In the genomic region with DNA sequence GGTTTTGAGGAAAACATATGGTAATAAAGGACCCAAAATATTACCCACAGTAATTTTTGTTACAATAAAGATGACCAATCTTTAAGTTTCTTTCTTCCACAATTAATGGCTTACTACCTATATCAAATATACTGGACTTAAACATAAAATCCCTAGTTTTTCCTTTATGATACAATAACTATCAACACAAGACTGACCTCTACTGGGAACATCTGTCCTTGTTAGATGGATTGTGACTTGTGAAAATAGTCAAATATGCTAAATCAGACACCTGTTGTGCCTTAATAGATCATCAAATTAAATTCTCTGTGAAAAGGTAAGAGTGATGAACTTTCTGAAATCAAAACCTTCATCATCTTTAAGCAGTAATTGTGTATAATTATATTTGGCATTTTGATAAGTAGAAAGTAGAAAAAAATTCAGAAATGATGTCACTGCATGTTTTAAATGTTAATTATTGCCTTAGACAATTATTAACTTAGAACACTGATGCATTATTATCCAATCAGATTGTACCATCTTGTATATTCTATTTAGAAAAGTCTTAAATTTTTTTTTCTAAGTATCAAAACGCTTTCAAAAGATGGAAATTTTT, we compare ENCODE assay signal across 9 cellular contexts.
DNase-seq lines count a peak whose midpoint lies in the region; ATAC-seq and TF ChIP-seq lines count a peak whose summit lies in the region.
"Had no signal": no experiment of that assay in that cellular context is flagged by ENCODE, and none has a peak within 500 bp of the region (broad histone marks: within the 10 kb centered on the region; RNA-seq: fewer than 3 reads in every experiment).

No MANE protein-coding gene starts in this region.

- H3K4me1 ChIP-seq in ascending aorta (no peaks in the 10 kb centered on the region), lower lobe of right lung (no peaks in the 10 kb centered on the region)
- no peaks in the 10 kb centered on the region for H3K4me1 ChIP-seq in CD4-positive, alpha-beta memory T cell (ENCODE audit: insufficient read depth, low read length)

- H3K9me3 ChIP-seq in ascending aorta (no peaks in the 10 kb centered on the region), lower lobe of right lung (no peaks in the 10 kb centered on the region)
- H3K9me3 ChIP-seq in CD4-positive, alpha-beta memory T cell (ENCODE audit: control insufficient read depth in 1 of 2, low read length in 2 of 2), result no peaks in the 10 kb centered on the region

- H3K36me3 ChIP-seq in ascending aorta, result no peaks in the 10 kb centered on the region
- no peaks in the 10 kb centered on the region for H3K36me3 ChIP-seq in lower lobe of right lung
- no peaks in the 10 kb centered on the region for H3K36me3 ChIP-seq in CD4-positive, alpha-beta memory T cell (ENCODE audit: insufficient read depth, low read length)

- no peaks in the 10 kb centered on the region for H3K27me3 Mint-ChIP-seq in CD4-positive, alpha-beta memory T cell

- peak; percentile 18 for DNase-seq in COR-L47 (lab: John Stamatoyannopoulos, UW)
- DNase-seq in ascending aorta (ENCODE audit: low spot score in 2 of 2), result no peak
- DNase-seq in lower lobe of right lung, result no peak
- DNase-seq in activated CD4-positive, alpha-beta T cell treated with anti-CD3 and anti-CD28 coated beads, Interleukin-2, amount 50 U/mL, for 4 hours, result no peak
- DNase-seq in CD4-positive, alpha-beta memory T cell, result no peak
- DNase-seq in mucosa of gallbladder (ENCODE audit: low spot score), result no peak
- no peak for DNase-seq in G401 (ENCODE audit: low spot score)
- DNase-seq: NCI-H2107 had no signal

- H3K27me3 ChIP-seq in ascending aorta, result no peaks in the 10 kb centered on the region
- H3K27me3 ChIP-seq in lower lobe of right lung (ENCODE audit: low read depth), result no peaks in the 10 kb centered on the region
- H3K27me3 ChIP-seq in CD4-positive, alpha-beta memory T cell (ENCODE audit: insufficient read depth, low read length), result no peaks in the 10 kb centered on the region

- H3K36me3 Mint-ChIP-seq in CD4-positive, alpha-beta memory T cell, result no peaks in the 10 kb centered on the region

- ATAC-seq in HG02610 (IDR thresholded peaks at IDR 0.05; ENCODE audit: unreplicated experiment) (peak; percentile 54), lower lobe of right lung (no peak)

- intact Hi-C loops in ascending aorta (cut with DNase I), result loop anchor here (2.0 to 10.0 kb wide), 3 partner anchors 44 to 772 kb away; no protein-coding TSS in a partner anchor
- intact Hi-C loops in lower lobe of right lung (cut with DNase I), result no loop called here
- intact Hi-C loops in CD4-positive, alpha-beta memory T cell (cut with micrococcal nuclease), result no loop called here

- CTCF ChIA-PET in CD4-positive, alpha-beta memory T cell (lab: Charles Lee; ENCODE audit: partially characterized antibody), result no interaction called here

- in situ Hi-C loops in G401 (cut with HindIII; ENCODE audit: low sequenced_read_pairs), result no loop called here

- H3K27ac ChIP-seq in ascending aorta, result no peak overlapping the region
- H3K27ac ChIP-seq in lower lobe of right lung, result no peak overlapping the region
- H3K27ac ChIP-seq in CD4-positive, alpha-beta memory T cell (ENCODE audit: low read depth, low read length), result no peak overlapping the region

- no peak overlapping the region for H3K27ac Mint-ChIP-seq in CD4-positive, alpha-beta memory T cell

- H3K9me3 Mint-ChIP-seq in CD4-positive, alpha-beta memory T cell, result peaks cover 0 to 3% (median 0%) of the 10 kb centered on the region in 8 donors

- H3K4me3 ChIP-seq in ascending aorta (no peak overlapping the region), lower lobe of right lung (no peak overlapping the region)
- no peak overlapping the region for H3K4me3 ChIP-seq in CD4-positive, alpha-beta memory T cell (ENCODE audit: low read length in 2 of 2)

- H3K4me1 Mint-ChIP-seq in CD4-positive, alpha-beta memory T cell, result no peaks in the 10 kb centered on the region

- peak; percentile 6 to 57 (median 54) for TF ChIP-seq CTCF in ascending aorta (IDR thresholded peaks at IDR 0.05)
- peak; percentile 28 for TF ChIP-seq CTCF in lower lobe of right lung (IDR thresholded peaks at IDR 0.05)

- POLR2A ChIA-PET in CD4-positive, alpha-beta memory T cell (lab: Charles Lee; ENCODE audit: partially characterized antibody), result no interaction called here

- H3K4me3 Mint-ChIP-seq in CD4-positive, alpha-beta memory T cell, result no peak overlapping the region
